18 cellular contexts compared by ENCODE assay signal in the genomic region with DNA sequence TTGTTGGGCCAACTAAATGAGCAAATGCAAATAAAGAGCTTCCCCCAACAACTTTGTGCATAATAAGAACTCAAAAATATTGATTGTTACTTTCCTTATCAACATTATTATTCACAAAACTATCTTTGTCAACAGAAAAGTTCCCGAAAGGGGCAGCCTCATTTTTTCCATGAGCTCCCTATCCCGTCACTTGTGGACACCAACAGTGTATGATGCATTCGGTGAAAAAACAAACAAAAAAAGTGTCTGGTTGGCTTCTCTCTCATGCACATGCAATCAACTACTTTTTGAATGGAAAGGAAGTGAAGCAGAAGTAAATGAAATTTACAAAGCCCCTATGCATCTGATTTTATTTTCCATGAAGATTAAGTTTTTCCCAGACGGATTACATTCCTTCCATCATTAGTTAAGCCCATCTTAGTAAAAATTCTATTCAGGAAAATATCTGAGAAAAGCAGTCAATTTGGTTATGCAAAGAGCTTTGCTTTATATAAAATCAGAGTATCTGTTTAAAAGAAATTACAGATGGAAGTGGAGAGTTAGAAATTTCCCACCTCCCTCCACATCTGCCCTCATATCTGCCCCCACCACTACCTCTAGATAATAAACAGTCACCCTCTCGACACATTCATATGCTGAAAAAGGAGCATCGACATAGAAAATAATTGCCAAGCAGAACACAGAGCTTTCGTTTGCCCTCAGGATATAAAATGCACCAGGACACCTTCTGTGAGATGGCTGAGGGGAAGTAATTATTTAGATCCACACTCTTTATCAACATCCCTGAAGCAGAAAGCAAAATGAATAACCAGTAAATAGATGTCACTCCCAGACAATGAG.
"Had no signal": no experiment of that assay in that cellular context is flagged by ENCODE, and none has a peak within 500 bp of the region (broad histone marks: within the 10 kb centered on the region; RNA-seq: fewer than 3 reads in every experiment).

No MANE protein-coding gene starts in this region.

- ATAC-seq: activated T-helper 17 cell treated with anti-CD3 and anti-CD28 coated beads, Interleukin-2, amount 50 U/mL, for 72 hours; foreskin keratinocyte; lower lobe of right lung; stimulated activated memory B cell treated with anti-CD40 and anti-IgM and Interleukin-4, amounts not matched to agents 10 μg/mL and 1 μg/mL and 100 μg/mL, for 72 hours had no signal

- H3K27me3 ChIP-seq: cardiac muscle cell, esophagus squamous epithelium, foreskin keratinocyte, spleen, testis had no signal

- H2AFZ ChIP-seq: parathyroid adenoma had no signal

- H3K27ac ChIP-seq: cardiac muscle cell, esophagus squamous epithelium, foreskin keratinocyte, lower lobe of right lung, parathyroid adenoma, spleen, testis, WERI-Rb-1 had no signal

- H3K9me3 ChIP-seq: esophagus squamous epithelium, lower lobe of right lung, spleen, testis had no signal

- H3K4me1 ChIP-seq: foreskin keratinocyte, lower lobe of right lung, parathyroid adenoma, spleen, testis had no signal

- DNase-seq: activated CD4-positive, alpha-beta T cell treated with anti-CD3 and anti-CD28 coated beads, Interleukin-2, amount 50 U/mL, for 4 hours; activated naive CD4-positive, alpha-beta T cell; activated naive CD8-positive, alpha-beta T cell treated with anti-CD3 and anti-CD28 coated beads for 36 hours; activated T-cell treated with anti-CD3 and anti-CD28 coated beads for 4 hours; amniotic stem cell; effector memory CD4-positive, alpha-beta T cell; esophagus squamous epithelium; foreskin keratinocyte; hypothalamus; lower lobe of right lung; spleen; stimulated activated CD4-positive, alpha-beta T cell treated with anti-CD3 and anti-CD28 coated beads, Interleukin-4, amount 100 ng/mL, for 4 hours; testis; WERI-Rb-1 had no signal

- H3K4me3 ChIP-seq: cardiac muscle cell, esophagus squamous epithelium, lower lobe of right lung, spleen, testis had no signal

- H3K79me2 ChIP-seq: parathyroid adenoma had no signal

- H3K9ac ChIP-seq: parathyroid adenoma had no signal

- H3K36me3 ChIP-seq: cardiac muscle cell, esophagus squamous epithelium, lower lobe of right lung, spleen, WERI-Rb-1 had no signal
